ENCODE assay signal across 8 cellular contexts in the genomic region with DNA sequence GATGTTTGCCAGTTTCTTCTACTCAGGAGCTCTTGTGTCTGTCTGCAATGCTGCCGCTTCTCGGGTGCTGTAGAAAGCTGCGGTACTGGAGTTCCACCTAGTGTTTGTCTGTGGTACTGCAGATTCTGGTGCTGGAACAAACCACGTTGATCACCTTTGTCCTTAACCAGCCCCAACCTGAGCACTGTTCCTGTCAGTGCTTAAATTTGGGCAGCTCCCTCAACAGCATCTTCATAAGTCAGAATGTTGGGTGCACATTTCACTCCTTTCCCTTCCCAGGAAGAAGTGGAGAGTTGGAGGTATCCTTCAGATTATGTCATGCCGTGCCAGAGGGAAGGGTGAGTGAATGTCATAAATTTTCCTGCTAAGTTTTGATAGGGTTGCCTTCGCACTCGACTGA. TPM values are rescaled to one million over a fixed set of nuclear protein-coding genes. Genes with fewer than 3 reads are reported as not detected.
DNase-seq lines count a peak whose midpoint lies in the region; ATAC-seq, FAIRE-seq and TF ChIP-seq lines count a peak whose summit lies in the region.

No MANE protein-coding gene starts in this region.

- H3K36me3 ChIP-seq in DOHH2 (ENCODE audit: control insufficient read depth, low read length) (no peaks in the 10 kb centered on the region), WERI-Rb-1 (no peaks in the 10 kb centered on the region), mammary epithelial cell (ENCODE audit: insufficient read depth, low read length) (no peaks in the 10 kb centered on the region), keratinocyte (ENCODE audit: control insufficient read depth in 2 of 2, extremely low read depth in 1 of 2, insufficient read depth in 2 of 2, low read length in 2 of 2) (no peaks in the 10 kb centered on the region)

- TF ChIP-seq CTCF in DOHH2 (IDR thresholded peaks at IDR 0.05; ENCODE audit: low read depth, low read length, poor library complexity, severe bottlenecking) (peak; percentile 97), WERI-Rb-1 (IDR thresholded peaks at IDR 0.05; ENCODE audit: low read depth, low read length) (peak; percentile 96), mammary epithelial cell (conservative IDR thresholded peaks at IDR 0.05 in 1 of 2, IDR thresholded peaks at IDR 0.05 in 1 of 2; ENCODE audit: extremely low read depth in 1 of 2, insufficient read depth in 1 of 2, low read depth in 1 of 2, low read length in 2 of 2) (peak; percentile 99 to 100), keratinocyte (optimal IDR thresholded peaks at IDR 0.05 in 1 of 3, IDR thresholded peaks at IDR 0.05 in 1 of 3, conservative IDR thresholded peaks at IDR 0.05 in 1 of 3; ENCODE audit: extremely low read depth in 1 of 3, insufficient read depth in 2 of 3, low read length in 3 of 3) (peak; percentile 95 to 99 (median 98))

- H3K79me2 ChIP-seq in DOHH2 (ENCODE audit: control insufficient read depth, low read length), result no peaks in the 10 kb centered on the region
- no peaks in the 10 kb centered on the region for H3K79me2 ChIP-seq in mammary epithelial cell (ENCODE audit: insufficient read depth, low read length)
- no peaks in the 10 kb centered on the region for H3K79me2 ChIP-seq in keratinocyte (ENCODE audit: control insufficient read depth, insufficient read depth, low read length)

- H3K9me3 ChIP-seq in DOHH2 (ENCODE audit: control insufficient read depth, insufficient read depth, low read length) (no peaks in the 10 kb centered on the region), WERI-Rb-1 (ENCODE audit: severe bottlenecking) (peaks cover 3% of the 10 kb centered on the region), mammary epithelial cell (replicated peaks; ENCODE audit: insufficient read depth, low read length) (no peaks in the 10 kb centered on the region), keratinocyte (ENCODE audit: control insufficient read depth, low read depth, low read length) (no peaks in the 10 kb centered on the region)

- CTCF ChIA-PET in mammary epithelial cell (lab: Charles Lee; ENCODE audit: low non-redundant PET), result interaction anchor here (0.6 to 1.0 kb wide), 6 partner anchors 75 to 470 kb away, joined by 4 to 14 read pairs (median 5); a partner anchor contains a TSS

- 33% methylated on average over 7 of the region's 7 CpGs for WGBS in mammary epithelial cell (ENCODE audit: low coverage, missing lambda C conversion rate)

- no peaks in the 10 kb centered on the region for H3K9me2 ChIP-seq in DOHH2 (replicated peaks; ENCODE audit: control insufficient read depth, low read length)

- H3K27me3 ChIP-seq in DOHH2 (ENCODE audit: control insufficient read depth, low read length) (peaks cover 15% of the 10 kb centered on the region), WERI-Rb-1 (ENCODE audit: insufficient read depth, low read depth, severe bottlenecking) (peaks cover 3% of the 10 kb centered on the region), mammary epithelial cell (ENCODE audit: insufficient read depth, low read length) (no peaks in the 10 kb centered on the region), keratinocyte (ENCODE audit: control insufficient read depth, extremely low read depth, insufficient read depth, low read length) (no peaks in the 10 kb centered on the region)

- H3K4me1 ChIP-seq in DOHH2 (ENCODE audit: control insufficient read depth, low read length), result no peaks in the 10 kb centered on the region
- H3K4me1 ChIP-seq in mammary epithelial cell (ENCODE audit: insufficient read depth, low read length), result no peaks in the 10 kb centered on the region
- H3K4me1 ChIP-seq in keratinocyte (ENCODE audit: control insufficient read depth, extremely low read depth, insufficient read depth, low read length), result no peaks in the 10 kb centered on the region

- DNase-seq in NCI-H2227 (lab: John Stamatoyannopoulos, UW; ENCODE audit: unreplicated experiment) (peak; percentile 73), WERI-Rb-1 (peak; percentile 68), mammary epithelial cell (peak; percentile 60), keratinocyte (ENCODE audit: low read depth, low spot score) (peak; percentile 52)
- peak; percentile 55 to 67 (median 60) for DNase-seq in stimulated activated CD4-positive, alpha-beta T cell treated with anti-CD3 and anti-CD28 coated beads, Interleukin-1b, Interleukin-23, amount 100 ng/mL, for 24 hours (ENCODE audit: low read depth in 4 of 4, low spot score in 1 of 4)

- FAIRE-seq in keratinocyte (lab: Jason Lieb, UNC), result peak; percentile 96

- intact Hi-C loops in mammary epithelial cell (cut with micrococcal nuclease), result loop anchor here (1.0 to 5.0 kb wide), 5 partner anchors 76 to 462 kb away; a partner anchor contains a TSS

- H3K9ac ChIP-seq in mammary epithelial cell (ENCODE audit: insufficient read depth, low read length) (no peak overlapping the region), keratinocyte (ENCODE audit: control insufficient read depth, extremely low read depth, insufficient read depth, low read length) (no peak overlapping the region)

- in situ Hi-C loops in mammary epithelial cell (cut with MboI; ENCODE audit: low sequenced_read_pairs in 2 of 2), result loop anchor here (5.0 to 25.0 kb wide), 2 partner anchors 76 to 431 kb away; a partner anchor contains a TSS

- H3K4me3 ChIP-seq in DOHH2 (ENCODE audit: low read length) (no peak overlapping the region), WERI-Rb-1 (ENCODE audit: low read depth, low read length) (no peak overlapping the region), mammary epithelial cell (replicated peaks in 1 of 3; ENCODE audit: insufficient read depth in 1 of 3, low read depth in 2 of 3, low read length in 3 of 3) (no peak overlapping the region), keratinocyte (ENCODE audit: control insufficient read depth in 2 of 3, extremely low read depth in 1 of 3, insufficient read depth in 2 of 3, low read depth in 1 of 3, low read length in 3 of 3) (no peak overlapping the region)

- H2AFZ ChIP-seq in mammary epithelial cell (ENCODE audit: low read depth, low read length), result no peak overlapping the region
- H2AFZ ChIP-seq in keratinocyte (ENCODE audit: control insufficient read depth, low read length), result peak overlapping the region; percentile 39

- no peak overlapping the region for H3K27ac ChIP-seq in DOHH2 (ENCODE audit: low read depth, low read length)
- no peak overlapping the region for H3K27ac ChIP-seq in WERI-Rb-1
- no peak overlapping the region for H3K27ac ChIP-seq in mammary epithelial cell (ENCODE audit: insufficient read depth, low read depth, low read length)
- H3K27ac ChIP-seq in keratinocyte (ENCODE audit: control insufficient read depth, insufficient read depth, low read length), result no peak overlapping the region

- ATAC-seq in HG02759 (IDR thresholded peaks at IDR 0.05; ENCODE audit: unreplicated experiment) (peak; percentile 75), HG03135 (IDR thresholded peaks at IDR 0.05; ENCODE audit: unreplicated experiment) (no peak)

- no peaks in the 10 kb centered on the region for H3K9me1 ChIP-seq in keratinocyte (ENCODE audit: control insufficient read depth, extremely low read depth, insufficient read depth, low read length)

- H4K20me1 ChIP-seq in DOHH2 (ENCODE audit: control insufficient read depth, insufficient read depth, low read depth, low read length), result no peaks in the 10 kb centered on the region
- H4K20me1 ChIP-seq in mammary epithelial cell (ENCODE audit: insufficient read depth, low read length), result no peaks in the 10 kb centered on the region
- H4K20me1 ChIP-seq in keratinocyte (ENCODE audit: control insufficient read depth, extremely low read depth, insufficient read depth, low read length), result no peaks in the 10 kb centered on the region

- dilution Hi-C loops in mammary epithelial cell (cut with HindIII; ENCODE audit: low sequenced_read_pairs) (no loop called here), keratinocyte (cut with MboI; ENCODE audit: extremely low pct_ligation_motif_present, low sequenced_read_pairs) (no loop called here)

- H3F3A ChIP-seq in DOHH2 (ENCODE audit: control insufficient read depth, insufficient read depth), result no peaks in the 10 kb centered on the region

- no TSS peak for BruUV-seq in mammary epithelial cell (replicated peaks; lab: Mats Ljungman, UMichigan)

- H3K4me2 ChIP-seq in DOHH2 (ENCODE audit: low read length) (no peak overlapping the region), mammary epithelial cell (ENCODE audit: insufficient read depth, low read depth, low read length) (no peak overlapping the region), keratinocyte (ENCODE audit: control insufficient read depth, extremely low read depth, insufficient read depth, low read depth, low read length) (no peak overlapping the region)

RNA-seq across cellular contexts. Expression of a gene that starts 48.7 kb away (rescaled TPM):
- not detected for total RNA-seq in mammary epithelial cell
- polyA plus RNA-seq in mammary epithelial cell (not detected), keratinocyte (not detected in 3 replicates)
- polyA minus RNA-seq in mammary epithelial cell (not detected), keratinocyte (not detected in 3 replicates)
- not detected for polyA plus RNA-seq in keratinocyte (2011; ENCODE audit: low read depth)
- polyA plus RNA-seq in keratinocyte (2011; cell fraction: cytosol; rRNA removed), result not detected in 2 replicates
- not detected in 2 replicates for polyA plus RNA-seq in keratinocyte (2011; cell fraction: nucleus; rRNA removed)
- not detected in 2 replicates for polyA plus RNA-seq in keratinocyte (2012; ENCODE audit: low replicate concordance)
- polyA minus RNA-seq in keratinocyte (2011; cell fraction: cytosol; rRNA and poly(A)+ RNA removed), result not detected
- polyA minus RNA-seq in keratinocyte (2011; cell fraction: nucleus; rRNA and poly(A)+ RNA removed), result not detected in 2 replicates
